Comparison of ENCODE assay signal across 8 cellular contexts in the genomic region with DNA sequence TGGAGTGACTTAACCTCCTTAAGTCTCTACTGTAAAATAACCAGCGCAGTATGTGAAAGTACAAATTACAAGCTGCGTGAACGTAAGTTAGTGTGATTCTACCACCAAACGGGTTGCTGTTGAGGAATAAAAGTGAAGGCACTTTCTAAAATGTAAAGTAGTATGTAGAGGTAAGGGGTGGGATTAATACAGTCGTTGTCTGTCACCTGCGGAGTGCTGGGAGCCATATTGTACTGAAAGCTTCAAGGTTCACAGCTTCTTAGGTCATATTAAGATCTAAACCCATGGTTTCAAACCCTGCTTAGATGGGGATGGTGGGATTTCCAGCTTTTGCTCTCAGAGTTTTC. TPM values are rescaled to one million over a fixed set of nuclear protein-coding genes. Genes with fewer than 3 reads are reported as not detected.
DNase-seq lines count a peak whose midpoint lies in the region; ATAC-seq and TF ChIP-seq lines count a peak whose summit lies in the region.

No MANE protein-coding gene starts in this region.

- peak overlapping the region; percentile 85 for H3K27ac Mint-ChIP-seq in WTC11

- DNase-seq in cardiac muscle cell (ENCODE audit: low read depth in 1 of 2, low spot score in 1 of 2), result peak in 1 of 2 donors; percentile 22
- DNase-seq in Right ventricle myocardium superior, result no peak
- DNase-seq in WTC11 (ENCODE audit: low spot score), result no peak
- DNase-seq in substantia nigra (lab: John Stamatoyannopoulos, UW), result no peak
- no peak for DNase-seq in NCI-H1436 (lab: John Stamatoyannopoulos, UW)
- no peak for DNase-seq in NCI-H187 treated with DMSO at 0.1 percent for 48 hours (lab: John Stamatoyannopoulos, UW)

- H3K9me3 ChIP-seq in cardiac muscle cell (ENCODE audit: low read depth) (no peaks in the 10 kb centered on the region), iPS-15b (ENCODE audit: control insufficient read depth, insufficient read depth, low read length) (no peaks in the 10 kb centered on the region)

- H3K9ac ChIP-seq in iPS-15b (ENCODE audit: low read depth, low read length), result peak overlapping the region; percentile 63

- peaks cover 40% of the 10 kb centered on the region for H3K4me1 Mint-ChIP-seq in WTC11

- H3K27me3 Mint-ChIP-seq in WTC11 (ENCODE audit: low read depth), result no peaks in the 10 kb centered on the region; the same call in 1 of the 2 replicates

- intact Hi-C loops in Right ventricle myocardium superior (cut with DNase I), result no loop called here

- no peak for ATAC-seq in Right ventricle myocardium superior (ENCODE audit: poor library complexity)
- ATAC-seq in WTC11, result no peak
- ATAC-seq in HG03442 (IDR thresholded peaks at IDR 0.05; ENCODE audit: unreplicated experiment), result no peak

- H3K36me3 Mint-ChIP-seq in WTC11, result no peaks in the 10 kb centered on the region

- peaks cover 25% of the 10 kb centered on the region for H3K4me1 ChIP-seq in cardiac muscle cell (ENCODE audit: low read depth)
- peaks cover 5% of the 10 kb centered on the region for H3K4me1 ChIP-seq in iPS-15b (ENCODE audit: control insufficient read depth, insufficient read depth, low read length)

- POLR2A ChIA-PET in WTC11 (lab: Charles Lee), result no interaction called here

- H3K4me3 Mint-ChIP-seq in WTC11, result peak overlapping the region; percentile 96

- TF ChIP-seq CTCF in cardiac muscle cell (IDR thresholded peaks at IDR 0.05; ENCODE audit: low read depth, low read length), result no peak
- no peak for TF ChIP-seq CTCF in WTC11 (IDR thresholded peaks at IDR 0.05)

- H3K9me3 Mint-ChIP-seq in WTC11, result no peaks in the 10 kb centered on the region

- peak overlapping the region; percentile 89 for H3K27ac ChIP-seq in cardiac muscle cell
- H3K27ac ChIP-seq in substantia nigra (ENCODE audit: low read depth, low read length, poor library complexity, severe bottlenecking), result peak overlapping the region; percentile 92

- H3K4me3 ChIP-seq in cardiac muscle cell, result peak overlapping the region; percentile 77
- peak overlapping the region; percentile 94 for H3K4me3 ChIP-seq in iPS-15b (ENCODE audit: low read depth, low read length)

- CTCF ChIA-PET in WTC11 (lab: Charles Lee), result interaction anchor here (0.7 to 1.3 kb wide), 4 partner anchors 89 to 113 kb away, joined by 3 to 4 read pairs (median 4); partner anchors contain the start of gene CPNE2

- no peaks in the 10 kb centered on the region for H3K27me3 ChIP-seq in cardiac muscle cell
- H3K27me3 ChIP-seq in iPS-15b (ENCODE audit: control insufficient read depth, insufficient read depth, low read length), result no peaks in the 10 kb centered on the region

- H3K36me3 ChIP-seq in cardiac muscle cell, result no peaks in the 10 kb centered on the region
- H3K36me3 ChIP-seq in iPS-15b (ENCODE audit: control insufficient read depth, insufficient read depth, low read length), result no peaks in the 10 kb centered on the region

TF ChIP-seq in WTC11, 78 proteins besides CTCF, POLR2A, EP300 and RAD21:
- no peak for TF ChIP-seq FOXP1 (CRISPR knock-in tag; IDR thresholded peaks at IDR 0.05; ENCODE audit: borderline replicate concordance)
- TF ChIP-seq ZSCAN18 (CRISPR knock-in tag; IDR thresholded peaks at IDR 0.05), result no peak
- TF ChIP-seq USF1 (CRISPR knock-in tag; IDR thresholded peaks at IDR 0.05), result no peak
- TF ChIP-seq ZNF263 (CRISPR knock-in tag; IDR thresholded peaks at IDR 0.05; ENCODE audit: low read depth), result no peak
- no peak for TF ChIP-seq STAT6 (CRISPR knock-in tag; conservative IDR thresholded peaks at IDR 0.05; ENCODE audit: low read depth)
TF ChIP-seq in WTC11: peak in this region for 0.

RNA-seq across cellular contexts. Expression of gene RSPRY1, which starts 1.4 kb away (rescaled TPM):
- 24.4 and 30.3 TPM in 2 replicates for total RNA-seq in cardiac muscle cell
- polyA plus RNA-seq in cardiac muscle cell, result 33.2 and 44.7 TPM in 2 replicates
- 13.4 TPM for total RNA-seq in Right ventricle myocardium superior
- 22.7 to 28.5 TPM (median 26.8 TPM) in 3 replicates for total RNA-seq in WTC11 (2021)

RNA-seq across cellular contexts. Expression of gene PSME3IP1, which starts 1.6 kb away (rescaled TPM):
- 70.4 and 73.6 TPM in 2 replicates for total RNA-seq in cardiac muscle cell
- polyA plus RNA-seq in cardiac muscle cell, result 86.8 and 108 TPM in 2 replicates
- total RNA-seq in Right ventricle myocardium superior, result 54.8 TPM
- 102 to 107 TPM (median 104 TPM) in 3 replicates for total RNA-seq in WTC11 (2021)

RNA-seq across cellular contexts. Expression of gene ARL2BP, which starts 57.6 kb away (rescaled TPM):
- total RNA-seq in cardiac muscle cell, result 72.7 and 107 TPM in 2 replicates
- 128 and 144 TPM in 2 replicates for polyA plus RNA-seq in cardiac muscle cell
- total RNA-seq in Right ventricle myocardium superior, result 58.2 TPM
- 10.6 to 12.4 TPM (median 12.3 TPM) in 3 replicates for total RNA-seq in WTC11 (2021)
